Comparison of ENCODE assay signal across 1 cellular context in the genomic region with DNA sequence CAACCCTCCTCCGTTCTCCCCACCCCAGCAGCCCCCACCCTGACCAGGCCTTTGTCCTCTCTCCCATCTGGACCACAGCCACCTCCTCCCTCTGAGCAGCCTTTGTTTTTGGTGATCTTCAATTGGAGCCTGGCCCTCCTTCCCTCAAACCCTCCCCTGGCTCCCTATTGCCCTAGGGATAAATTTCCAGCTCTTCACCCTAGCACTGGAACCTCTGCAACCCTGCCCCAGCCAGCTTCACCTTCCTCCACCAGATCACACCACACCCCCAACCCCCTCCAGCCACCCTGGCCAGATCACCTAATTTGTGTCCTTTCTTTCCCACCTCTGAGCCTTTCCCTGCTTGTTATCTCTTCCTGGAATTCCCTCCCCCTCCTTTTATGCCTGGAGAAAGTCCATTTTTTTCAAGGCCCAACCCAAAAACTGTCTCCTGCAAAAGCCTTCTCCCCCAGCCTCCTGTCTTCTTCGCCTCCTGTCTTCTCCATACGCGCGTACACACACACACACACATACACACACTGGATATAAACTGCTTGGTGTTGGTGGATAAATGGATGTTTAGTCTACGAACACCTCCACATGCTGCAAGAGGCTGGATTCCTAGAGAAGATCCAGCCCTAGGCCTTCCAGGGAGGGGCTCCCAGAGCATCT.
TF ChIP-seq lines count a peak whose summit lies in the region.

No MANE protein-coding gene starts in this region.

TF ChIP-seq in K562, 482 proteins besides CTCF, POLR2A, EP300 and RAD21 (continued from another document):
- no peak for TF ChIP-seq HMBOX1 (IDR thresholded peaks at IDR 0.05)
- TF ChIP-seq, protein P1, sequence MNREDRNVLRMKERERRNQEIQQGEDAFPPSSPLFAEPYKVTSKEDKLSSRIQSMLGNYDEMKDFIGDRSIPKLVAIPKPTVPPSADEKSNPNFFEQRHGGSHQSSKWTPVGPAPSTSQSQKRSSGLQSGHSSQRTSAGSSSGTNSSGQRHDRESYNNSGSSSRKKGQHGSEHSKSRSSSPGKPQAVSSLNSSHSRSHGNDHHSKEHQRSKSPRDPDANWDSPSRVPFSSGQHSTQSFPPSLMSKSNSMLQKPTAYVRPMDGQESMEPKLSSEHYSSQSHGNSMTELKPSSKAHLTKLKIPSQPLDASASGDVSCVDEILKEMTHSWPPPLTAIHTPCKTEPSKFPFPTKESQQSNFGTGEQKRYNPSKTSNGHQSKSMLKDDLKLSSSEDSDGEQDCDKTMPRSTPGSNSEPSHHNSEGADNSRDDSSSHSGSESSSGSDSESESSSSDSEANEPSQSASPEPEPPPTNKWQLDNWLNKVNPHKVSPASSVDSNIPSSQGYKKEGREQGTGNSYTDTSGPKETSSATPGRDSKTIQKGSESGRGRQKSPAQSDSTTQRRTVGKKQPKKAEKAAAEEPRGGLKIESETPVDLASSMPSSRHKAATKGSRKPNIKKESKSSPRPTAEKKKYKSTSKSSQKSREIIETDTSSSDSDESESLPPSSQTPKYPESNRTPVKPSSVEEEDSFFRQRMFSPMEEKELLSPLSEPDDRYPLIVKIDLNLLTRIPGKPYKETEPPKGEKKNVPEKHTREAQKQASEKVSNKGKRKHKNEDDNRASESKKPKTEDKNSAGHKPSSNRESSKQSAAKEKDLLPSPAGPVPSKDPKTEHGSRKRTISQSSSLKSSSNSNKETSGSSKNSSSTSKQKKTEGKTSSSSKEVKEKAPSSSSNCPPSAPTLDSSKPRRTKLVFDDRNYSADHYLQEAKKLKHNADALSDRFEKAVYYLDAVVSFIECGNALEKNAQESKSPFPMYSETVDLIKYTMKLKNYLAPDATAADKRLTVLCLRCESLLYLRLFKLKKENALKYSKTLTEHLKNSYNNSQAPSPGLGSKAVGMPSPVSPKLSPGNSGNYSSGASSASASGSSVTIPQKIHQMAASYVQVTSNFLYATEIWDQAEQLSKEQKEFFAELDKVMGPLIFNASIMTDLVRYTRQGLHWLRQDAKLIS (CRISPR knock-in tag; IDR thresholded peaks at IDR 0.05), result no peak
- TF ChIP-seq, protein P2, sequence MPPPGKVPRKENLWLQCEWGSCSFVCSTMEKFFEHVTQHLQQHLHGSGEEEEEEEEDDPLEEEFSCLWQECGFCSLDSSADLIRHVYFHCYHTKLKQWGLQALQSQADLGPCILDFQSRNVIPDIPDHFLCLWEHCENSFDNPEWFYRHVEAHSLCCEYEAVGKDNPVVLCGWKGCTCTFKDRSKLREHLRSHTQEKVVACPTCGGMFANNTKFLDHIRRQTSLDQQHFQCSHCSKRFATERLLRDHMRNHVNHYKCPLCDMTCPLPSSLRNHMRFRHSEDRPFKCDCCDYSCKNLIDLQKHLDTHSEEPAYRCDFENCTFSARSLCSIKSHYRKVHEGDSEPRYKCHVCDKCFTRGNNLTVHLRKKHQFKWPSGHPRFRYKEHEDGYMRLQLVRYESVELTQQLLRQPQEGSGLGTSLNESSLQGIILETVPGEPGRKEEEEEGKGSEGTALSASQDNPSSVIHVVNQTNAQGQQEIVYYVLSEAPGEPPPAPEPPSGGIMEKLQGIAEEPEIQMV (tag; conservative IDR thresholded peaks at IDR 0.05; ENCODE audit: low read depth), result no peak
- TF ChIP-seq TGIF2 (CRISPR knock-in tag; IDR thresholded peaks at IDR 0.05), result no peak
- TF ChIP-seq DACH1 (IDR thresholded peaks at IDR 0.05; ENCODE audit: partially characterized antibody), result no peak
- TF ChIP-seq TOE1 (IDR thresholded peaks at IDR 0.05; ENCODE audit: borderline replicate concordance), result 0 out of 2 replicates have a peak, but pooled peaks have one; percentile 15
- no peak for TF ChIP-seq TOE1 (CRISPR knock-in tag; IDR thresholded peaks at IDR 0.05; ENCODE audit: borderline replicate concordance, low read depth)
- TF ChIP-seq RBM17 (IDR thresholded peaks at IDR 0.05; ENCODE audit: borderline replicate concordance, low read depth, low read length), result no peak
- no peak for TF ChIP-seq ZNF644 (tag; IDR thresholded peaks at IDR 0.05; ENCODE audit: low read depth)
- no peak for TF ChIP-seq GTF2E2 (tag; IDR thresholded peaks at IDR 0.05)
TF ChIP-seq in K562: peak in this region for 7.
